In the genomic region with DNA sequence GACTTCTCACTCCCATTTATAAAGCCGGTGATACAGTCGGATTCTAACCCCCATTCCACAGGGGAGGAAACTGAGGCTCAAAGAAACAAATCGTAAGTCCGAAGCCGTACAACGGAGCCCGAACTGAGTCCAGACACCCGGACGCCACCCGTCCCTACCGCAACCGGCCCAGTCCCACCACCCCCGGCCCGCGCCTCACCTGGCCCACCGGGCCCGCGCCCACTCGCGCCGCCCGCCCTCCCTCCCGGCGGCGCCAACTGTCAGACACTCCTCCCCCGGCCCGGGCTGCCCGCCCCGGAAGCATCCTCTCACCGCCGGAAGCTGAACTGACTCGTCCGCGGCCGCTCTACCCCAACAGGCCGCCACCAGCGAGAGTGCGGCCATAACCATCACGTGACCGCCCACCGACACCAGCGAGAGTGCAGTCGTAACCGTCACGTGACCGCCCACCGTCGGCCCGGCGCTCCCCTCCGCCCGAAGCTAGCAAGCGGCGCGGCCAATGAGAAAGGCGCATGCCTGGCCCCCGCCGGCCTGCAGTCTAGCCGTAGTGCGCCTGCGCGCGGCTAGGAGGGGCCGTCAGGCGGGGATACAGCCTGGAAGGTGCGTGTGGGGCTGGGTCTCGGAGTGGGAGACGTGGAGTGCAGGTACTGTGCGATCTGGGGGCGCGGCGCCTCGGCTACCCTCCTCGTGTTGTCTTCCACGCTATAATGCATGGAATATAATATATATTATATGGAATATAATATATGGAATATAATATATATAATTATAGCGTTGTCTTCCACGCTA, we compare ENCODE assay signal across 8 cellular contexts. TPM values are rescaled to one million over a fixed set of nuclear protein-coding genes. Genes with fewer than 3 reads are reported as not detected.
A peak's percentile ranks its signal among the peaks of the same experiment; 100 is the strongest.
DNase-seq lines count a peak whose midpoint lies in the region; ATAC-seq and TF ChIP-seq lines count a peak whose summit lies in the region.

A gene with protein sequence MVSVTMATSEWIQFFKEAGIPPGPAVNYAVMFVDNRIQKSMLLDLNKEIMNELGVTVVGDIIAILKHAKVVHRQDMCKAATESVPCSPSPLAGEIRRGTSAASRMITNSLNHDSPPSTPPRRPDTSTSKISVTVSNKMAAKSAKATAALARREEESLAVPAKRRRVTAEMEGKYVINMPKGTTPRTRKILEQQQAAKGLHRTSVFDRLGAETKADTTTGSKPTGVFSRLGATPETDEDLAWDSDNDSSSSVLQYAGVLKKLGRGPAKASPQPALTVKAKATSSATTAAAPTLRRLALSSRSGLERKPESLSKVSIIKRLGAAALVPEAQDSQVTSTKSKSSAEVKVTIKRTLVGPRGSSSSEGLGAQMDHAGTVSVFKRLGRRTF (minus strand): TSS at position 273 of the 789 bp plus-strand sequence. CDS start 6,540 bp downstream, outside the sequence.
A gene with protein sequence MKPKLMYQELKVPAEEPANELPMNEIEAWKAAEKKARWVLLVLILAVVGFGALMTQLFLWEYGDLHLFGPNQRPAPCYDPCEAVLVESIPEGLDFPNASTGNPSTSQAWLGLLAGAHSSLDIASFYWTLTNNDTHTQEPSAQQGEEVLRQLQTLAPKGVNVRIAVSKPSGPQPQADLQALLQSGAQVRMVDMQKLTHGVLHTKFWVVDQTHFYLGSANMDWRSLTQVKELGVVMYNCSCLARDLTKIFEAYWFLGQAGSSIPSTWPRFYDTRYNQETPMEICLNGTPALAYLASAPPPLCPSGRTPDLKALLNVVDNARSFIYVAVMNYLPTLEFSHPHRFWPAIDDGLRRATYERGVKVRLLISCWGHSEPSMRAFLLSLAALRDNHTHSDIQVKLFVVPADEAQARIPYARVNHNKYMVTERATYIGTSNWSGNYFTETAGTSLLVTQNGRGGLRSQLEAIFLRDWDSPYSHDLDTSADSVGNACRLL (plus strand): TSS at position 571 of the 789 bp plus-strand sequence. CDS start 17,789 bp downstream, outside the sequence.

- TF ChIP-seq CTCF in KMS-11 (conservative IDR thresholded peaks at IDR 0.05; ENCODE audit: low read depth, low read length) (no peak), Peyer's patch (IDR thresholded peaks at IDR 0.05) (peak in 3 of 6 experiments; percentile 10 to 34 (median 33))

- H3K27me3 ChIP-seq in KMS-11 (ENCODE audit: insufficient read depth, low read depth) (no peaks in the 10 kb centered on the region), Peyer's patch (no peaks in the 10 kb centered on the region), muscle layer of duodenum (ENCODE audit: low read depth, low read length) (no peaks in the 10 kb centered on the region)

- H2AFZ ChIP-seq in KMS-11 (ENCODE audit: low read depth): peak within 1 kb of the TSS; percentile 66; the same call in 1 of the 2 replicates

- H3K4me3 ChIP-seq in KMS-11 (IDR thresholded peaks at IDR 0.05; ENCODE audit: insufficient read depth, low read depth, low read length) (peak within 1 kb of the TSS; percentile 31), Peyer's patch (peak within 1 kb of the TSS; percentile 74 to 86 (median 82)), muscle layer of duodenum (ENCODE audit: low read depth in 1 of 2, low read length in 2 of 2) (peak within 1 kb of the TSS; percentile 81 to 96)

- H3K4me2 ChIP-seq in KMS-11: peak within 1 kb of the TSS; percentile 77

- H3K27ac ChIP-seq in KMS-11: no peak within 1 kb of the TSS
- H3K27ac ChIP-seq in Peyer's patch: peak within 1 kb of the TSS; percentile 73 to 83 (median 80)
- peak within 1 kb of the TSS; percentile 81 for H3K27ac ChIP-seq in muscle layer of duodenum (ENCODE audit: low read length)

- no peaks in the 10 kb centered on the region for H4K20me1 ChIP-seq in KMS-11 (ENCODE audit: insufficient read depth)

- DNase-seq in DMS53 treated with DMSO at 0.1 percent for 48 hours (lab: John Stamatoyannopoulos, UW; ENCODE audit: unreplicated experiment) (peak; percentile 99), Peyer's patch (peak; percentile 99 to 100 (median 100))
- DNase-seq in activated T-cell treated with anti-CD3 and anti-CD28 coated beads, Interleukin-2, amount 50 U/mL, for 48 hours: peak; percentile 97 to 99
- DNase-seq in stimulated activated CD8-positive, alpha-beta memory T cell treated with anti-CD3 and anti-CD28 coated beads, Interleukin-7, amount 100 ng/mL, for 4 hours (ENCODE audit: low read depth in 2 of 2): peak; percentile 98 to 99

- peaks cover 19% of the 10 kb centered on the region; the same call in 1 of the 2 replicates for H3K79me2 ChIP-seq in KMS-11 (ENCODE audit: insufficient read depth, low read depth)

- no peaks in the 10 kb centered on the region for H3K9me3 ChIP-seq in Peyer's patch
- no peaks in the 10 kb centered on the region for H3K9me3 ChIP-seq in muscle layer of duodenum (ENCODE audit: control insufficient read depth in 1 of 2, low read length in 2 of 2)

- peak within 1 kb of the TSS; percentile 49; the same call in 1 of the 2 replicates for H3K9ac ChIP-seq in KMS-11

- H3K36me3 ChIP-seq in KMS-11 (ENCODE audit: insufficient read depth) (no peaks in the 10 kb centered on the region), Peyer's patch (no peaks in the 10 kb centered on the region), muscle layer of duodenum (ENCODE audit: control insufficient read depth in 1 of 2, insufficient read depth in 2 of 2, low read length in 2 of 2) (no peaks in the 10 kb centered on the region)

- ATAC-seq in GM21737 (IDR thresholded peaks at IDR 0.05; ENCODE audit: unreplicated experiment): peak; percentile 92
- ATAC-seq in esophagus mucosa: peak; percentile 98

- TF ChIP-seq POLR2A in Peyer's patch (IDR thresholded peaks at IDR 0.05): peak; percentile 66 to 81

- peaks cover 11% of the 10 kb centered on the region for H3K4me1 ChIP-seq in KMS-11 (ENCODE audit: low read depth, poor library complexity, severe bottlenecking)
- peaks cover 0 to 19% (median 8%) of the 10 kb centered on the region in 4 donors for H3K4me1 ChIP-seq in Peyer's patch
- H3K4me1 ChIP-seq in muscle layer of duodenum (ENCODE audit: control insufficient read depth in 1 of 2, insufficient read depth in 2 of 2, low read length in 2 of 2): peaks cover 5 to 17% of the 10 kb centered on the region in 2 donors

RNA-seq across cellular contexts. Expression of the first gene that starts in this region (rescaled TPM):
- total RNA-seq in Peyer's patch: 10 to 100 TPM in 2 of 4 donors, 1 to 10 TPM in 2; 5.8 to 11.3 (median 9.9) TPM
- total RNA-seq in esophagus mucosa: 13.4 TPM

RNA-seq across cellular contexts. Expression of the second gene that starts in this region (rescaled TPM):
- 100 to 1,000 TPM in 3 of 4 donors, 10 to 100 TPM in 1; 61.9 to 210 (median 162) TPM for total RNA-seq in Peyer's patch
- total RNA-seq in esophagus mucosa: 55.4 TPM

Comparison
In these comparisons a context has a peak if more than half of its experiments do, and no peak if none do; other contexts are left out.
1. H3K4me3 ChIP-seq: peak in every context shown above with its lines; median percentile 88 in muscle layer of duodenum; 82 in Peyer's patch; 31 in KMS-11.